Comparison of ENCODE assay signal across 17 cellular contexts in genomic region chr7:50203521-50203920, GRCh38.
"Had no signal": no experiment of that assay in that cellular context is flagged by ENCODE, and none has a peak within 500 bp of the region (broad histone marks: within the 10 kb centered on the region; RNA-seq: fewer than 3 reads in every experiment).

No MANE protein-coding gene starts in this region.

- H3K4me3 ChIP-seq: neural progenitor cell, ovary, sigmoid colon, tibial artery had no signal

- H3K9ac ChIP-seq: neural progenitor cell had no signal

- H3K9me3 ChIP-seq: ovary, sigmoid colon, tibial artery had no signal

- H3K27me3 ChIP-seq: brain microvascular endothelial cell, neural progenitor cell, ovary, sigmoid colon, tibial artery had no signal

- H3K36me3 ChIP-seq: brain microvascular endothelial cell, neural progenitor cell, ovary, sigmoid colon, tibial artery had no signal

- H3K4me2 ChIP-seq: neural progenitor cell had no signal

- H3K27ac Mint-ChIP-seq: immature natural killer cell, neural progenitor cell had no signal

- DNase-seq: activated B cell treated with CpG ODN at 0.5 μM for 24 hours; activated CD8-positive, alpha-beta memory T cell treated with anti-CD3 and anti-CD28 coated beads, Interleukin-2, amount 10 ng/mL, durations not matched to agents 7 days and 5 days; activated effector memory CD4-positive, alpha-beta T cell treated with Interleukin-2 at 50 U/mL for 16 hours; activated naive CD4-positive, alpha-beta T cell treated with anti-CD3 and anti-CD28 coated beads, Interleukin-2, amount 50 U/mL, for 16 hours; activated T-cell treated with anti-CD3 and anti-CD28 coated beads, Interleukin-2, amount 50 U/mL, for 24 hours; anterior cingulate cortex; brain microvascular endothelial cell; effector CD8-positive, alpha-beta T cell; foreskin melanocyte; immature natural killer cell; ovary; sigmoid colon; stimulated activated CD4-positive, alpha-beta T cell treated with anti-CD3 and anti-CD28 coated beads, Interleukin-1b, Interleukin-23, amount 100 ng/mL, for 48 hours; T-helper 17 cell; tibial artery had no signal

- H3K9me3 Mint-ChIP-seq: activated B cell treated with CpG ODN at 0.5 μM for 24 hours; activated T-cell treated with anti-CD3 and anti-CD28 coated beads, Interleukin-2, amount 50 U/mL, for 24 hours; immature natural killer cell; neural progenitor cell had no signal

- H3K4me1 ChIP-seq: neural progenitor cell, sigmoid colon, tibial artery had no signal

- FAIRE-seq: TTC549 had no signal

- H3K27ac ChIP-seq: brain microvascular endothelial cell, neural progenitor cell, ovary, sigmoid colon, tibial artery had no signal

- H3K27me3 Mint-ChIP-seq: activated B cell treated with CpG ODN at 0.5 μM for 24 hours; activated CD8-positive, alpha-beta memory T cell treated with anti-CD3 and anti-CD28 coated beads, Interleukin-2, amount 10 ng/mL, durations not matched to agents 7 days and 5 days; activated T-cell treated with anti-CD3 and anti-CD28 coated beads, Interleukin-2, amount 50 U/mL, for 24 hours had no signal

- H3K36me3 Mint-ChIP-seq: immature natural killer cell, neural progenitor cell had no signal

- H3K4me3 Mint-ChIP-seq: activated B cell treated with CpG ODN at 0.5 μM for 24 hours; activated CD8-positive, alpha-beta memory T cell treated with anti-CD3 and anti-CD28 coated beads, Interleukin-2, amount 10 ng/mL, durations not matched to agents 7 days and 5 days; activated T-cell treated with anti-CD3 and anti-CD28 coated beads, Interleukin-2, amount 50 U/mL, for 24 hours; immature natural killer cell; neural progenitor cell; T-helper 17 cell had no signal

- ATAC-seq: activated CD8-positive, alpha-beta memory T cell treated with anti-CD3 and anti-CD28 coated beads, Interleukin-2, amount 10 ng/mL, durations not matched to agents 7 days and 5 days; T-helper 17 cell had no signal

- H3K4me1 Mint-ChIP-seq: neural progenitor cell had no signal
